In the genomic region with DNA sequence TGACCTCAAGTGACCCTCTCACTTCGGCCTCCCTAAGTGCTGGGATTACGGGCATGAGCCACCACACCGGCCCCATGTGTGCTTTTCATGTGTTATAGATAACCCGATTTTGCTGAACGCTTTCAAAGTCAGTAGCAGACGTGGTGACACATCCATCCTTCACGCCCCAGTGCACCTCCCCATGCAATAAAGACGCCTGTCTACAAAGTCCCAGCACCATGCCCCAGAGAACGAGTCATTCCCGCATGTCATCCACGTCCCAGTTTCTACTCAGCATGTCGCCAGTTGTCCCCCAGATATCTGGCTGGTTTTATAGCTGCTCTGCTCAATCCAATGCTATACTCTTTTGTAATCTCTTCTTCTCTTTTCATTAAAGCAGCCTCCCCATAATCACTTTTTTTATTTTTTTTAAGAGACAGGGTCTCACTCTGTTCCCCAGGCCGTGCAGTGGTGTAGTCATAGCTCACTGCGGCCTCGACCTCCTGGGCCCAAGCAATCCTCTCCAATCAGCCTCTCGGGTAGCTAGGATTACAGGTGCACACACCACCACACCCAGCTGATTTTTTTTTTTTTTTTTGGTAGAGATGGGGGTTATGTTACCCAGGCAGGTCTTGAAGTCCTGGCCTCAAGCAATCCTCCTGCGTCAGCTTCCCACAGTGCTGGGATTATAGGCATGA, we compare ENCODE assay signal across 8 cellular contexts. TPM values are rescaled to one million over a fixed set of nuclear protein-coding genes. Genes with fewer than 3 reads are reported as not detected.
DNase-seq lines count a peak whose midpoint lies in the region; ATAC-seq and FAIRE-seq lines count a peak whose summit lies in the region.

No MANE protein-coding gene starts in this region.

- peaks cover 7 to 23% (median 17%) of the 10 kb centered on the region in 3 donors for H3K27me3 Mint-ChIP-seq in immature natural killer cell (ENCODE audit: low read depth in 3 of 3)

- peak overlapping the region; percentile 67 to 79 (median 77) for H3K4me3 Mint-ChIP-seq in immature natural killer cell

- peak overlapping the region; percentile 26 for H3K27ac ChIP-seq in substantia nigra (ENCODE audit: low read depth, low read length, poor library complexity, severe bottlenecking)

- in situ Hi-C loops in G401 (cut with HindIII; ENCODE audit: low sequenced_read_pairs), result no loop called here

- DNase-seq in G401 (ENCODE audit: low spot score), result peak; percentile 84
- DNase-seq in activated CD4-positive, alpha-beta T cell treated with anti-CD3 and anti-CD28 coated beads for 4 hours, result peak; percentile 36 to 53
- peak in 1 of 3 donors; percentile 27 for DNase-seq in immature natural killer cell
- peak in 1 of 49 donors; percentile 55 for DNase-seq in substantia nigra (lab: John Stamatoyannopoulos, UW)
- no peak for DNase-seq in NCI-H1436 (lab: John Stamatoyannopoulos, UW)
- no peak for DNase-seq in CD1c-positive myeloid dendritic cell (ENCODE audit: extremely low spot score)
- DNase-seq in frontal cortex (ENCODE audit: low spot score in 2 of 2), result no peak

- H3K4me1 Mint-ChIP-seq in immature natural killer cell, result peaks cover 85 to 95% of the 10 kb centered on the region in 2 donors

- peaks cover 5 to 8% (median 6%) of the 10 kb centered on the region in 3 donors for H3K36me3 Mint-ChIP-seq in immature natural killer cell

- peak; percentile 12 for ATAC-seq in HG03342 (IDR thresholded peaks at IDR 0.05; ENCODE audit: unreplicated experiment)

- FAIRE-seq in frontal cortex (lab: Jason Lieb, UNC), result no peak

- H3K9me3 Mint-ChIP-seq in immature natural killer cell, result no peaks in the 10 kb centered on the region

- peak overlapping the region; percentile 92 to 97 (median 94) for H3K27ac Mint-ChIP-seq in immature natural killer cell

RNA-seq across cellular contexts. Expression of gene DNM2, which starts 42.5 kb away (rescaled TPM):
- 90.2 and 121 TPM in 2 replicates for total RNA-seq in G401 (2014; rRNA removed; shearing (Covaris generic))
- 100 to 1,000 TPM in 1 of 3 donors, 10 to 100 TPM in 2; 62.9 to 170 (median 92.7) TPM for polyA plus RNA-seq in immature natural killer cell
- 38.3 TPM for total RNA-seq in frontal cortex

RNA-seq across cellular contexts. Expression of gene QTRT1, which starts 59.2 kb away (rescaled TPM):
- total RNA-seq in G401 (2014; rRNA removed; shearing (Covaris generic)), result 85.4 and 93.4 TPM in 2 replicates
- polyA plus RNA-seq in immature natural killer cell, result 10 to 100 TPM; 25.5 to 48.1 (median 33.7) TPM
- 31.8 TPM for total RNA-seq in frontal cortex

Comparison
In these comparisons a context has a peak if more than half of its experiments do, and no peak if none do; other contexts are left out.
1. DNase-seq: peak in G401 (single experiment) and activated CD4-positive, alpha-beta T cell treated with anti-CD3 and anti-CD28 coated beads for 4 hours (2 of 2); none in NCI-H1436 (single experiment), CD1c-positive myeloid dendritic cell (single experiment) and frontal cortex (0 of 2).